13 cellular contexts compared by ENCODE assay signal in genomic region chr3:156633335-156633734, GRCh38. TPM values are rescaled to one million over a fixed set of nuclear protein-coding genes. Genes with fewer than 3 reads are reported as not detected.
A peak's percentile ranks its signal among the peaks of the same experiment; 100 is the strongest.
DNase-seq lines count a peak whose midpoint lies in the region; ATAC-seq and TF ChIP-seq lines count a peak whose summit lies in the region.
"Had no signal": no experiment of that assay in that cellular context is flagged by ENCODE, and none has a peak within 500 bp of the region (broad histone marks: within the 10 kb centered on the region; RNA-seq: fewer than 3 reads in every experiment).

No MANE protein-coding gene starts in this region.

- H3K9me3 Mint-ChIP-seq in activated CD8-positive, alpha-beta memory T cell treated with anti-CD3 and anti-CD28 coated beads, Interleukin-2, amount 10 ng/mL, durations not matched to agents 7 days and 5 days (ENCODE audit: low read depth): no peaks in the 10 kb centered on the region
- H3K9me3 Mint-ChIP-seq in activated naive CD8-positive, alpha-beta T cell treated with anti-CD3 and anti-CD28 coated beads, Interleukin-2, amount 50 U/mL, for 24 hours: no peaks in the 10 kb centered on the region
- H3K9me3 Mint-ChIP-seq: T-cell had no signal

- CTCF ChIA-PET in BJ (lab: Yijun Ruan, JAX): no interaction called here
- CTCF ChIA-PET in activated CD8-positive, alpha-beta memory T cell treated with anti-CD3 and anti-CD28 coated beads, Interleukin-2, amount 10 ng/mL, durations not matched to agents 7 days and 5 days (lab: Charles Lee): no interaction called here

- H3K36me3 Mint-ChIP-seq in activated CD8-positive, alpha-beta memory T cell treated with anti-CD3 and anti-CD28 coated beads, Interleukin-2, amount 10 ng/mL, durations not matched to agents 7 days and 5 days: no peaks in the 10 kb centered on the region
- H3K36me3 Mint-ChIP-seq in activated naive CD8-positive, alpha-beta T cell treated with anti-CD3 and anti-CD28 coated beads, Interleukin-2, amount 50 U/mL, for 24 hours (ENCODE audit: low read depth): no peaks in the 10 kb centered on the region
- H3K36me3 Mint-ChIP-seq: T-cell had no signal

- intact Hi-C loops in left ventricle myocardium superior (cut with micrococcal nuclease) (no loop called here), transverse colon (cut with DNase I; ENCODE audit: low total_unique reads) (no loop called here)

- no peak for TF ChIP-seq POLR2A in transverse colon (IDR thresholded peaks at IDR 0.05)

- no peak overlapping the region for H3K4me3 ChIP-seq in BJ (ENCODE audit: low read depth, low read length)
- H3K4me3 ChIP-seq in astrocyte of the spinal cord (ENCODE audit: low read depth, low read length): no peak overlapping the region
- no peak overlapping the region for H3K4me3 ChIP-seq in retinal pigment epithelial cell (ENCODE audit: low read length)
- H3K4me3 ChIP-seq in transverse colon: no peak overlapping the region
- H3K4me3 ChIP-seq: BLaER1 had no signal

- peak; percentile 74 for DNase-seq in BJ (ENCODE audit: low read depth)
- peak; percentile 69 for DNase-seq in astrocyte of the spinal cord (ENCODE audit: low read depth, low spot score)
- peak; percentile 72 for DNase-seq in left ventricle myocardium superior
- DNase-seq in retinal pigment epithelial cell (ENCODE audit: low read depth): peak; percentile 51
- DNase-seq in transverse colon: no peak
- no peak for DNase-seq in activated gamma-delta T cell (lab: John Stamatoyannopoulos, UW)
- DNase-seq in activated CD8-positive, alpha-beta memory T cell treated with anti-CD3 and anti-CD28 coated beads, Interleukin-2, amount 10 ng/mL, durations not matched to agents 7 days and 5 days: no peak
- no peak for DNase-seq in activated naive CD8-positive, alpha-beta T cell treated with anti-CD3 and anti-CD28 coated beads, Interleukin-2, amount 50 U/mL, for 24 hours
- DNase-seq: activated T-cell treated with anti-CD3 and anti-CD28 coated beads, Interleukin-2, amount 50 U/mL, for 1 hour; amniotic stem cell; NCI-H446; T-cell had no signal

- in situ Hi-C loops in astrocyte of the spinal cord (cut with HindIII; ENCODE audit: low sequenced_read_pairs) (no loop called here), transverse colon (cut with MboI; ENCODE audit: low pct_ligation_motif_present in 1 of 4, low pct_unique_long_range_greater_than_20kb in 1 of 4, low sequenced_read_pairs in 3 of 4) (no loop called here)

- no peak overlapping the region for H3K4me3 Mint-ChIP-seq in activated CD8-positive, alpha-beta memory T cell treated with anti-CD3 and anti-CD28 coated beads, Interleukin-2, amount 10 ng/mL, durations not matched to agents 7 days and 5 days
- no peak overlapping the region for H3K4me3 Mint-ChIP-seq in activated naive CD8-positive, alpha-beta T cell treated with anti-CD3 and anti-CD28 coated beads, Interleukin-2, amount 50 U/mL, for 24 hours
- H3K4me3 Mint-ChIP-seq: T-cell had no signal

- no peak overlapping the region for H3K27ac ChIP-seq in transverse colon
- H3K27ac ChIP-seq: BLaER1 had no signal

- H3K9me3 ChIP-seq in transverse colon: no peaks in the 10 kb centered on the region
- H3K9me3 ChIP-seq: BLaER1 had no signal

- H3K27me3 ChIP-seq in BJ (ENCODE audit: control insufficient read depth, insufficient read depth, low read length) (no peaks in the 10 kb centered on the region), transverse colon (no peaks in the 10 kb centered on the region)
- H3K27me3 ChIP-seq: BLaER1 had no signal

- no peak overlapping the region for H3K27ac Mint-ChIP-seq in activated CD8-positive, alpha-beta memory T cell treated with anti-CD3 and anti-CD28 coated beads, Interleukin-2, amount 10 ng/mL, durations not matched to agents 7 days and 5 days
- no peak overlapping the region for H3K27ac Mint-ChIP-seq in activated naive CD8-positive, alpha-beta T cell treated with anti-CD3 and anti-CD28 coated beads, Interleukin-2, amount 50 U/mL, for 24 hours
- H3K27ac Mint-ChIP-seq: T-cell had no signal

- TF ChIP-seq CTCF in BJ (IDR thresholded peaks at IDR 0.05; ENCODE audit: insufficient read depth, low read depth, low read length) (no peak), astrocyte of the spinal cord (IDR thresholded peaks at IDR 0.05; ENCODE audit: low read depth, low read length) (no peak), retinal pigment epithelial cell (conservative IDR thresholded peaks at IDR 0.05; ENCODE audit: low read depth, low read length) (no peak), transverse colon (IDR thresholded peaks at IDR 0.05) (no peak)

- no peak for TF ChIP-seq EP300 in transverse colon (IDR thresholded peaks at IDR 0.05; ENCODE audit: low read depth)

- H3K36me3 ChIP-seq in BJ (ENCODE audit: control insufficient read depth, insufficient read depth, low read length): no peaks in the 10 kb centered on the region
- no peaks in the 10 kb centered on the region for H3K36me3 ChIP-seq in transverse colon
- H3K36me3 ChIP-seq: BLaER1 had no signal

- POLR2A ChIA-PET in BJ (lab: Charles Lee): no interaction called here

- peak; percentile 94 for ATAC-seq in left ventricle myocardium superior
- no peak for ATAC-seq in activated CD8-positive, alpha-beta memory T cell treated with anti-CD3 and anti-CD28 coated beads, Interleukin-2, amount 10 ng/mL, durations not matched to agents 7 days and 5 days
- ATAC-seq in activated naive CD8-positive, alpha-beta T cell treated with anti-CD3 and anti-CD28 coated beads, Interleukin-2, amount 50 U/mL, for 24 hours: no peak
- ATAC-seq: T-cell had no signal

- peaks cover 3% of the 10 kb centered on the region for H3K27me3 Mint-ChIP-seq in activated CD8-positive, alpha-beta memory T cell treated with anti-CD3 and anti-CD28 coated beads, Interleukin-2, amount 10 ng/mL, durations not matched to agents 7 days and 5 days
- no peaks in the 10 kb centered on the region for H3K27me3 Mint-ChIP-seq in activated naive CD8-positive, alpha-beta T cell treated with anti-CD3 and anti-CD28 coated beads, Interleukin-2, amount 50 U/mL, for 24 hours
- H3K27me3 Mint-ChIP-seq: T-cell had no signal

- H3K4me1 ChIP-seq in transverse colon: peaks cover 0 to 18% (median 5%) of the 10 kb centered on the region in 4 donors
- H3K4me1 ChIP-seq: BLaER1 had no signal

- 87 to 88% methylated on average over 3 to 4 of the region's 4 CpGs for WGBS in transverse colon (ENCODE audit: low coverage in 1 of 2), 2 donors

- H3K4me1 Mint-ChIP-seq in activated CD8-positive, alpha-beta memory T cell treated with anti-CD3 and anti-CD28 coated beads, Interleukin-2, amount 10 ng/mL, durations not matched to agents 7 days and 5 days: no peaks in the 10 kb centered on the region
- no peaks in the 10 kb centered on the region for H3K4me1 Mint-ChIP-seq in activated naive CD8-positive, alpha-beta T cell treated with anti-CD3 and anti-CD28 coated beads, Interleukin-2, amount 50 U/mL, for 24 hours
- H3K4me1 Mint-ChIP-seq: T-cell had no signal

RNA-seq across cellular contexts. Expression of gene TIPARP, which starts 41.1 kb away (rescaled TPM):
- 23.0 and 30.9 TPM in 2 replicates for polyA plus RNA-seq in BJ (2011; rRNA removed)
- 30.2 and 37.6 TPM in 2 replicates for polyA minus RNA-seq in BJ (2011; rRNA and poly(A)+ RNA removed)
- 28.2 TPM for total RNA-seq in left ventricle myocardium superior
- total RNA-seq in transverse colon: 10 to 100 TPM; 11.9 to 47.1 (median 34.3) TPM
- total RNA-seq in activated CD8-positive, alpha-beta memory T cell treated with anti-CD3 and anti-CD28 coated beads, Interleukin-2, amount 10 ng/mL, durations not matched to agents 7 days and 5 days: 10 to 100 TPM; 31.6 to 42.8 TPM

Comparison
In these comparisons a context has a peak if more than half of its experiments do, and no peak if none do; other contexts are left out.
1. DNase-seq: peak in BJ (single experiment), astrocyte of the spinal cord (single experiment), left ventricle myocardium superior (single experiment) and retinal pigment epithelial cell (single experiment); none in transverse colon (single experiment), activated gamma-delta T cell (single experiment), activated CD8-positive, alpha-beta memory T cell treated with anti-CD3 and anti-CD28 coated beads, Interleukin-2, amount 10 ng/mL, durations not matched to agents 7 days and 5 days (single experiment) and activated naive CD8-positive, alpha-beta T cell treated with anti-CD3 and anti-CD28 coated beads, Interleukin-2, amount 50 U/mL, for 24 hours (single experiment).